30 cellular contexts compared by ENCODE assay signal in the genomic region with DNA sequence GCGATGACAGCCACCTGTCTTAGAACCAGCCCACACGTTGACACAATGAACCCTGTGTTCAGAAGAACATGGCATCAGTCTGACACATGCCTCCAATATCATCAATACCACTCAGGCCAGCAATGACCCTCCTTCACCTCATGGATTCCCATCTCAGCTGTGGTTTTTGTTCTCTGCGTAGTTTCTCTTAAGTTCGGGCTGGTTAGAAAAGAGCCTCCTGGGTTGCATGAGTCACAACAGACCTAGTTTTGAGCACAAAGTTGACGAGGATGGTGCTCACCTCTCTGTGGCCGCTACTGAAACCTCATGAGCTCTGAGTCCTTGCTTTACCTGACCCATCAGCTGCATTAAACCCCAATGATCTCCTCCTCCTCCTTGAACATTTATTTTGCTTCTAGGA.
"Had no signal": no experiment of that assay in that cellular context is flagged by ENCODE, and none has a peak within 500 bp of the region (broad histone marks: within the 10 kb centered on the region; RNA-seq: fewer than 3 reads in every experiment).

No MANE protein-coding gene starts in this region.

- ATAC-seq: esophagus mucosa; gastrocnemius medialis; left lung; mucosa of descending colon; natural killer cell treated with Interleukin-12 subunit alpha and Interleukin-12 subunit beta and Interleukin-15 and Interleukin-18, amount 100 ng/mL, for 72 hours; sciatic nerve; stimulated activated naive CD8-positive, alpha-beta T cell treated with anti-CD3 and anti-CD28 coated beads, Interleukin-15, amount 100 ng/mL, for 72 hours; upper lobe of right lung had no signal

- H3K4me3 ChIP-seq: gastrocnemius medialis, hepatocyte, left lung, mucosa of descending colon, neural progenitor cell, prostate gland, right atrium auricular region, smooth muscle cell, suprapubic skin, transverse colon, upper lobe of right lung, uterus had no signal

- H3K36me3 Mint-ChIP-seq: mesothelial cell of epicardium; naive B cell; natural killer cell treated with Interleukin-12 subunit alpha and Interleukin-12 subunit beta and Interleukin-15 and Interleukin-18, amount 100 ng/mL, for 72 hours; neural progenitor cell had no signal

- H3K36me3 ChIP-seq: gastrocnemius medialis, left lung, neural progenitor cell, prostate gland, right atrium auricular region, suprapubic skin, transverse colon, upper lobe of right lung, uterus had no signal

- H3K4me3 Mint-ChIP-seq: dendritic cell treated with granulocyte-macrophage colony-stimulating factor and Interleukin-4, amounts not matched to agents 40 ng/mL and 50 ng/mL, for 4 days; endodermal cell; mesothelial cell of epicardium; naive B cell; natural killer cell treated with Interleukin-12 subunit alpha and Interleukin-12 subunit beta and Interleukin-15 and Interleukin-18, amount 100 ng/mL, for 72 hours; neural progenitor cell; stimulated activated naive CD8-positive, alpha-beta T cell treated with anti-CD3 and anti-CD28 coated beads, Interleukin-15, amount 100 ng/mL, for 72 hours had no signal

- DNase-seq: effector CD8-positive, alpha-beta T cell; endodermal cell; foreskin fibroblast; gastrocnemius medialis; left cardiac atrium; left lung; mesenchymal stem cell; mucosa of descending colon; naive B cell; stimulated activated CD4-positive, alpha-beta T cell treated with anti-CD3 and anti-CD28 coated beads, Interleukin-12 subunit alpha, Interleukin-12 subunit beta, amount 100 ng/mL, for 4 hours; stimulated activated CD4-positive, alpha-beta T cell treated with anti-CD3 and anti-CD28 coated beads, Interleukin-1b, Interleukin-23, amount 100 ng/mL, for 48 hours; stimulated activated CD4-positive, alpha-beta T cell treated with anti-CD3 and anti-CD28 coated beads, Interleukin-4, amount 100 ng/mL, for 1 hour; stimulated activated CD8-positive, alpha-beta memory T cell treated with anti-CD3 and anti-CD28 coated beads, Interleukin-4, amount 100 ng/mL, for 48 hours; stimulated activated naive CD4-positive, alpha-beta T cell; stimulated activated naive CD8-positive, alpha-beta T cell treated with anti-CD3 and anti-CD28 coated beads, Interleukin-15, amount 100 ng/mL, for 72 hours; transverse colon; upper lobe of right lung; uterus had no signal

- H3K27me3 Mint-ChIP-seq: dendritic cell treated with granulocyte-macrophage colony-stimulating factor and Interleukin-4, amounts not matched to agents 40 ng/mL and 50 ng/mL, for 4 days had no signal

- H3K4me2 ChIP-seq: hepatocyte, neural progenitor cell, smooth muscle cell had no signal

- H3K9ac ChIP-seq: neural progenitor cell had no signal

- H3K79me2 ChIP-seq: hepatocyte had no signal

- H3K4me1 Mint-ChIP-seq: mesothelial cell of epicardium; naive B cell; stimulated activated naive CD8-positive, alpha-beta T cell treated with anti-CD3 and anti-CD28 coated beads, Interleukin-15, amount 100 ng/mL, for 72 hours had no signal

- H3K27ac Mint-ChIP-seq: dendritic cell treated with granulocyte-macrophage colony-stimulating factor and Interleukin-4, amounts not matched to agents 40 ng/mL and 50 ng/mL, for 4 days; mesothelial cell of epicardium; natural killer cell treated with Interleukin-12 subunit alpha and Interleukin-12 subunit beta and Interleukin-15 and Interleukin-18, amount 100 ng/mL, for 72 hours; neural progenitor cell; stimulated activated naive CD8-positive, alpha-beta T cell treated with anti-CD3 and anti-CD28 coated beads, Interleukin-15, amount 100 ng/mL, for 72 hours had no signal

- H3K9me3 Mint-ChIP-seq: dendritic cell treated with granulocyte-macrophage colony-stimulating factor and Interleukin-4, amounts not matched to agents 40 ng/mL and 50 ng/mL, for 4 days; endodermal cell; mesothelial cell of epicardium; neural progenitor cell had no signal

- H3K27ac ChIP-seq: epithelial cell of prostate, gastrocnemius medialis, hepatocyte, left lung, neural progenitor cell, prostate gland, right atrium auricular region, suprapubic skin, transverse colon, upper lobe of right lung, uterus had no signal

- H3K4me1 ChIP-seq: gastrocnemius medialis, left lung, prostate gland, right atrium auricular region, suprapubic skin, transverse colon, upper lobe of right lung, uterus had no signal

- H3K9me3 ChIP-seq: gastrocnemius medialis, left lung, mucosa of descending colon, prostate gland, right atrium auricular region, suprapubic skin, transverse colon, upper lobe of right lung, uterus had no signal

- H3K27me3 ChIP-seq: gastrocnemius medialis, hepatocyte, neural progenitor cell, right atrium auricular region, suprapubic skin, transverse colon, uterus had no signal

- H2AFZ ChIP-seq: hepatocyte, neural progenitor cell had no signal
